8 cellular contexts compared by ENCODE assay signal in genomic region chr7:106122713-106123112, GRCh38.
"Had no signal": no experiment of that assay in that cellular context is flagged by ENCODE, and none has a peak within 500 bp of the region (broad histone marks: within the 10 kb centered on the region; RNA-seq: fewer than 3 reads in every experiment).

No MANE protein-coding gene starts in this region.

- H3K27ac ChIP-seq: GM23248 had no signal

- H2AFZ ChIP-seq: GM23248 had no signal

- H3K9ac ChIP-seq: GM23248 had no signal

- DNase-seq: GM23248, H9, HCEC 1CT, IMR-90, KBM-7 had no signal

- H3K4me3 ChIP-seq: GM23248 had no signal

- FAIRE-seq: H1, H54, HTR-8/SVneo had no signal
